Comparison of ENCODE assay signal across 8 cellular contexts in genomic region chr21:15063081-15063820, GRCh38. TPM values are rescaled to one million over a fixed set of nuclear protein-coding genes. Genes with fewer than 3 reads are reported as not detected.
A peak's percentile ranks its signal among the peaks of the same experiment; 100 is the strongest.
DNase-seq lines count a peak whose midpoint lies in the region; ATAC-seq and TF ChIP-seq lines count a peak whose summit lies in the region.

No MANE protein-coding gene starts in this region.

- H3K4me2 ChIP-seq in osteoblast (ENCODE audit: insufficient read depth, low read length), result peak overlapping the region; percentile 89

- peaks cover 56% of the 10 kb centered on the region for H3K4me1 Mint-ChIP-seq in activated CD4-positive, alpha-beta T cell treated with anti-CD3 and anti-CD28 coated beads, Interleukin-2, amount 10 ng/mL, durations not matched to agents 24 days and 14 days

- H3K4me3 ChIP-seq in right atrium auricular region (peak overlapping the region; percentile 68 to 75), epithelial cell of proximal tubule (ENCODE audit: low read depth, low read length) (peak overlapping the region; percentile 71), osteoblast (ENCODE audit: insufficient read depth, low read length) (peak overlapping the region; percentile 74)

- peaks cover 16% of the 10 kb centered on the region for H3K27me3 Mint-ChIP-seq in activated CD4-positive, alpha-beta T cell treated with anti-CD3 and anti-CD28 coated beads, Interleukin-2, amount 10 ng/mL, durations not matched to agents 24 days and 14 days

- H3K9me3 ChIP-seq in right atrium auricular region (no peaks in the 10 kb centered on the region), osteoblast (ENCODE audit: low read depth, low read length) (no peaks in the 10 kb centered on the region)

- ATAC-seq in left cardiac atrium (no peak), HG02763 (IDR thresholded peaks at IDR 0.05; ENCODE audit: unreplicated experiment) (no peak)

- H3K36me3 ChIP-seq in right atrium auricular region (no peaks in the 10 kb centered on the region), osteoblast (ENCODE audit: insufficient read depth, low read length) (no peaks in the 10 kb centered on the region)

- no peak overlapping the region for H2AFZ ChIP-seq in osteoblast (ENCODE audit: low read length)

- peak overlapping the region; percentile 84 for H3K27ac Mint-ChIP-seq in activated CD4-positive, alpha-beta T cell treated with anti-CD3 and anti-CD28 coated beads, Interleukin-2, amount 10 ng/mL, durations not matched to agents 24 days and 14 days

- H3K79me2 ChIP-seq in osteoblast (ENCODE audit: insufficient read depth, low read length), result peaks cover 61% of the 10 kb centered on the region

- H3K9me3 Mint-ChIP-seq in activated CD4-positive, alpha-beta T cell treated with anti-CD3 and anti-CD28 coated beads, Interleukin-2, amount 10 ng/mL, durations not matched to agents 24 days and 14 days, result no peaks in the 10 kb centered on the region

- H3K27ac ChIP-seq in right atrium auricular region, result peak overlapping the region; percentile 97 to 99
- H3K27ac ChIP-seq in osteoblast (ENCODE audit: low read depth, low read length), result peak overlapping the region; percentile 71

- intact Hi-C loops in left cardiac atrium (cut with DNase I), result loop anchor here in 1 of 2 donors (5.0 kb wide), 1 partner anchor 419 kb away; no protein-coding TSS in a partner anchor
- intact Hi-C loops in activated CD4-positive, alpha-beta T cell treated with anti-CD3 and anti-CD28 coated beads, Interleukin-2, amount 10 ng/mL, durations not matched to agents 24 days and 14 days (cut with micrococcal nuclease), result loop anchor here (1.0 to 10.0 kb wide), 4 partner anchors 61 to 420 kb away; no protein-coding TSS in a partner anchor

- H3K27me3 ChIP-seq in right atrium auricular region (no peaks in the 10 kb centered on the region), osteoblast (ENCODE audit: insufficient read depth, low read length) (no peaks in the 10 kb centered on the region)

- no peak for TF ChIP-seq CTCF in right atrium auricular region (IDR thresholded peaks at IDR 0.05)
- TF ChIP-seq CTCF in epithelial cell of proximal tubule (conservative IDR thresholded peaks at IDR 0.05; ENCODE audit: low read depth, low read length), result no peak
- no peak for TF ChIP-seq CTCF in osteoblast (IDR thresholded peaks at IDR 0.05; ENCODE audit: extremely low read depth, low read depth, low read length)

- no peaks in the 10 kb centered on the region for H3K36me3 Mint-ChIP-seq in activated CD4-positive, alpha-beta T cell treated with anti-CD3 and anti-CD28 coated beads, Interleukin-2, amount 10 ng/mL, durations not matched to agents 24 days and 14 days (ENCODE audit: low read depth)

- H3K4me3 Mint-ChIP-seq in activated CD4-positive, alpha-beta T cell treated with anti-CD3 and anti-CD28 coated beads, Interleukin-2, amount 10 ng/mL, durations not matched to agents 24 days and 14 days, result peak overlapping the region; percentile 81

- peaks cover 0 to 61% of the 10 kb centered on the region in 2 donors for H3K4me1 ChIP-seq in right atrium auricular region
- peaks cover 34% of the 10 kb centered on the region for H3K4me1 ChIP-seq in osteoblast (ENCODE audit: insufficient read depth, low read length)

- H4K20me1 ChIP-seq in osteoblast (ENCODE audit: insufficient read depth, low read length), result peaks cover 23% of the 10 kb centered on the region

- DNase-seq in right atrium auricular region (ENCODE audit: low spot score), result no peak
- no peak for DNase-seq in left cardiac atrium
- peak; percentile 72 for DNase-seq in activated CD4-positive, alpha-beta T cell treated with anti-CD3 and anti-CD28 coated beads, Interleukin-2, amount 10 ng/mL, durations not matched to agents 24 days and 14 days
- no peak for DNase-seq in epithelial cell of proximal tubule (ENCODE audit: low read depth)
- DNase-seq in osteoblast (ENCODE audit: insufficient read length, low spot score, missing footprints), result peak; percentile 58
- DNase-seq in NCI-H1436 treated with DMSO at 0.1 percent for 48 hours (lab: John Stamatoyannopoulos, UW), result no peak
- no peak for DNase-seq in HuH-7 (ENCODE audit: low spot score)

RNA-seq across cellular contexts. Expression of gene NRIP1, which starts 1.5 kb away (rescaled TPM):
- total RNA-seq in right atrium auricular region (10 to 100 TPM; 15.5 to 16.0 TPM), left cardiac atrium (10 to 100 TPM; 30.1 to 36.4 TPM), epithelial cell of proximal tubule (53.5 and 81.1 TPM in 2 replicates), osteoblast (32.1 and 32.6 TPM in 2 replicates)
- 10.1 and 10.2 TPM in 2 replicates for total RNA-seq in activated CD4-positive, alpha-beta T cell treated with anti-CD3 and anti-CD28 coated beads, Interleukin-2, amount 10 ng/mL, durations not matched to agents 24 days and 14 days

Comparison
In these comparisons a context has a peak if more than half of its experiments do, and no peak if none do; other contexts are left out.
1. DNase-seq: peak in activated CD4-positive, alpha-beta T cell treated with anti-CD3 and anti-CD28 coated beads, Interleukin-2, amount 10 ng/mL, durations not matched to agents 24 days and 14 days (single experiment) and osteoblast (single experiment); none in right atrium auricular region (single experiment), left cardiac atrium (single experiment), epithelial cell of proximal tubule (single experiment), NCI-H1436 treated with DMSO at 0.1 percent for 48 hours (single experiment) and HuH-7 (single experiment).
2. Peak in every context shown above with its lines, with median percentiles within 50 percentile points of each other: H3K4me3 ChIP-seq.